In the genomic region with DNA sequence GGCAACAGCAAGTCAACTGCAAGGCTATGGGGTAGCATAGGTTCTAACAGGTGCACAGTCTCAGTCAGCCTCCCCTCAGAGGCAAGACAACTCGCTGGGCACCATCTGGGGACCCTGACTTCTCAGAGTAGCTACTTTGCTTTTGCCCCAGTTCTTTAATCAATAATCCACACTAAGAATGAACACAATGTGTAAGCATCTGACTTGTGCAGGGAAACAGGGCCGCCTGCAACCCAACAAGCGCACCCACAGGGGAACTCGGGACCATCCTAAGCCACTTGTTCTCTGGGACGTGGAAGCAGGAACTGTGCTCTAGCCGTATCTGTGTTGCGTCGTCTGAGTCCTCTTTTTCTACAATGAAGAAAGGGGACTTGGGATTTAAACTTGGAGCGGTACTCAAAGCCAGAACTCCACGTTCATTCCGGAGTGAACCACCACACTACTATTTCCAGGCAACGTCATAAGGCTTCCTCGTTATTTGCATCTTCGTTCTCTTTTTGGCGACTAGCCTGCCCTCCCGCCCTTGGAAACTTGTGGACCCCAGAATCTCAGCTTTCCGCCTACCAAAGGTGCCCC, we compare ENCODE assay signal across 8 cellular contexts. TPM values are rescaled to one million over a fixed set of nuclear protein-coding genes. Genes with fewer than 3 reads are reported as not detected.
A peak's percentile ranks its signal among the peaks of the same experiment; 100 is the strongest.
DNase-seq lines count a peak whose midpoint lies in the region; ATAC-seq and TF ChIP-seq lines count a peak whose summit lies in the region.

No MANE protein-coding gene starts in this region.

- peaks cover 25% of the 10 kb centered on the region for H3K27me3 ChIP-seq in GM23248 (replicated peaks; ENCODE audit: insufficient read depth)
- H3K27me3 ChIP-seq in gastrocnemius medialis = no peaks in the 10 kb centered on the region

- ATAC-seq in gastrocnemius medialis (peak; percentile 7 to 11), GM21515 (IDR thresholded peaks at IDR 0.05; ENCODE audit: unreplicated experiment) (no peak), HG03354 (IDR thresholded peaks at IDR 0.05; ENCODE audit: poor library complexity, severe bottlenecking, unreplicated experiment) (no peak)

- peak overlapping the region; percentile 84 for H2AFZ ChIP-seq in GM23248

- H3K79me2 ChIP-seq in GM23248 (ENCODE audit: insufficient read depth) = no peaks in the 10 kb centered on the region

- H3K4me3 ChIP-seq in GM23248 (peak overlapping the region; percentile 74), iPS-11a (ENCODE audit: low read depth, low read length) (peak overlapping the region; percentile 69), gastrocnemius medialis (peak overlapping the region; percentile 72 to 91 (median 86))

- no peak for TF ChIP-seq POLR2A in gastrocnemius medialis (IDR thresholded peaks at IDR 0.05)

- DNase-seq in GM23248 = no peak
- no peak for DNase-seq in gastrocnemius medialis
- no peak for DNase-seq in hippocampal formation (lab: John Stamatoyannopoulos, UW)
- no peak for DNase-seq in kidney tubule cell (ENCODE audit: low spot score)

- H3K4me2 ChIP-seq in GM23248 (ENCODE audit: unreplicated experiment) = peak overlapping the region; percentile 84

- H4K20me1 ChIP-seq in GM23248 (ENCODE audit: insufficient read depth) = no peaks in the 10 kb centered on the region

- H3K9me3 ChIP-seq in GM23248 (ENCODE audit: low read depth) (no peaks in the 10 kb centered on the region), gastrocnemius medialis (no peaks in the 10 kb centered on the region)

- H3K9ac ChIP-seq in GM23248 = no peak overlapping the region

- no peak for TF ChIP-seq CTCF in gastrocnemius medialis (IDR thresholded peaks at IDR 0.05 in 4 of 5, conservative IDR thresholded peaks at IDR 0.05 in 1 of 5)

- no peaks in the 10 kb centered on the region for H3K36me3 ChIP-seq in GM23248 (ENCODE audit: low read depth)
- no peaks in the 10 kb centered on the region for H3K36me3 ChIP-seq in gastrocnemius medialis

- no peaks in the 10 kb centered on the region for H3K9me2 ChIP-seq in GM23248 (ENCODE audit: insufficient read depth)

- in situ Hi-C loops in GM23248 (cut with MboI) (loop anchor here (25.0 kb wide), 1 partner anchor 490 kb away; no protein-coding TSS in a partner anchor), gastrocnemius medialis (cut with MboI; ENCODE audit: low sequenced_read_pairs in 4 of 4) (loop anchor here in 1 of 4 donors (5.0 to 10.0 kb wide), 2 partner anchors 63 to 195 kb away; no protein-coding TSS in a partner anchor)

- no peaks in the 10 kb centered on the region for H3F3A ChIP-seq in GM23248 (ENCODE audit: insufficient read depth)

- H3K27ac ChIP-seq in GM23248 (no peak overlapping the region), angular gyrus (ENCODE audit: low read depth, low read length) (peak overlapping the region; percentile 83), gastrocnemius medialis (peak overlapping the region; percentile 86 to 90 (median 88))

- intact Hi-C loops in gastrocnemius medialis (cut with DNase I; ENCODE audit: low total_unique reads) = loop anchor here (2.0 to 5.0 kb wide), 4 partner anchors 45 to 150 kb away; a partner anchor contains a TSS

- H3K4me1 ChIP-seq in GM23248 (ENCODE audit: insufficient read depth) (no peaks in the 10 kb centered on the region), gastrocnemius medialis (peaks cover 7 to 15% of the 10 kb centered on the region in 2 donors)

- WGBS in GM23248 (ENCODE audit: low coverage in 1 of 2, low lambda C conversion rate in 2 of 2, missing lambda C conversion rate in 2 of 2), 2 experiments = 33 to 39% methylated on average over 17 of the region's 17 CpGs

RNA-seq across cellular contexts. Expression of a gene that starts 1.8 kb away (rescaled TPM):
- total RNA-seq in GM23248 (2014; rRNA removed; shearing (Covaris generic)) = not detected in 2 replicates
- 0.06 and 0.08 TPM in 2 replicates for polyA plus RNA-seq in GM23248 (2016; fragmentation: Nextera tagmentation; extraction: Ambion mirVana)
- total RNA-seq in gastrocnemius medialis = 10 to 100 TPM in 3 of 4 donors, 1 to 10 TPM in 1; 3.4 to 16.3 (median 12.7) TPM

RNA-seq across cellular contexts. Expression of a gene that starts 3.7 kb away (rescaled TPM):
- total RNA-seq in GM23248 (2014; rRNA removed; shearing (Covaris generic)) = not detected in 2 replicates
- not detected in 2 replicates for polyA plus RNA-seq in GM23248 (2016; fragmentation: Nextera tagmentation; extraction: Ambion mirVana)
- total RNA-seq in gastrocnemius medialis = not detected

RNA-seq across cellular contexts. Expression of a gene that starts 45.5 kb away (rescaled TPM):
- total RNA-seq in GM23248 (2014; rRNA removed; shearing (Covaris generic)) = 4.0 and 5.1 TPM in 2 replicates
- polyA plus RNA-seq in GM23248 (2016; fragmentation: Nextera tagmentation; extraction: Ambion mirVana) = 3.3 and 3.6 TPM in 2 replicates
- 10 to 100 TPM; 14.8 to 43.4 (median 19.4) TPM for total RNA-seq in gastrocnemius medialis

Comparison
In these comparisons a context has a peak if more than half of its experiments do, and no peak if none do; other contexts are left out.
1. ATAC-seq: peak in gastrocnemius medialis (2 of 2); none in GM21515 (single experiment) and HG03354 (single experiment).
2. Peak in every context shown above with its lines, with median percentiles within 50 percentile points of each other: H3K4me3 ChIP-seq.